Comparison of ENCODE assay signal across 24 cellular contexts in genomic region chr7:103773726-103774125, GRCh38.
"Had no signal": no experiment of that assay in that cellular context is flagged by ENCODE, and none has a peak within 500 bp of the region (broad histone marks: within the 10 kb centered on the region; RNA-seq: fewer than 3 reads in every experiment).

No MANE protein-coding gene starts in this region.

- H3K4me3 ChIP-seq: breast epithelium, colonic mucosa, dorsolateral prefrontal cortex, hepatocyte, left ventricle myocardium inferior, ovary, prostate gland, transverse colon had no signal

- H3K27me3 ChIP-seq: breast epithelium, colonic mucosa, hepatocyte, neutrophil, ovary, transverse colon had no signal

- H3K4me3 Mint-ChIP-seq: activated naive CD8-positive, alpha-beta T cell treated with anti-CD3 and anti-CD28 coated beads for 36 hours; activated T-cell treated with anti-CD3 and anti-CD28 coated beads, Interleukin-2, amount 50 U/mL, for 4 hours; effector memory CD8-positive, alpha-beta T cell; nephron; stimulated activated naive B cell treated with anti-CD40 and anti-IgM and Interleukin-4, amounts not matched to agents 10 μg/mL and 1 μg/mL and 100 μg/mL, for 72 hours had no signal

- H3K79me2 ChIP-seq: hepatocyte had no signal

- H3K9me3 ChIP-seq: breast epithelium, colonic mucosa, left ventricle myocardium inferior, neutrophil, ovary, prostate gland, transverse colon had no signal

- H2AFZ ChIP-seq: hepatocyte had no signal

- H3K36me3 ChIP-seq: breast epithelium, colonic mucosa, left ventricle myocardium inferior, neutrophil, ovary, prostate gland, transverse colon had no signal

- H3K27ac Mint-ChIP-seq: activated naive CD8-positive, alpha-beta T cell treated with anti-CD3 and anti-CD28 coated beads for 36 hours; effector memory CD8-positive, alpha-beta T cell; nephron; stimulated activated naive B cell treated with anti-CD40 and anti-IgM and Interleukin-4, amounts not matched to agents 10 μg/mL and 1 μg/mL and 100 μg/mL, for 72 hours had no signal

- H3K27me3 Mint-ChIP-seq: stimulated activated naive B cell treated with anti-CD40 and anti-IgM and Interleukin-4, amounts not matched to agents 10 μg/mL and 1 μg/mL and 100 μg/mL, for 72 hours had no signal

- H3K4me1 ChIP-seq: breast epithelium, colonic mucosa, left ventricle myocardium inferior, prostate gland, transverse colon had no signal

- H3K4me2 ChIP-seq: hepatocyte had no signal

- DNase-seq: activated CD4-positive, alpha-beta T cell treated with anti-CD3 and anti-CD28 coated beads for 4 hours; activated CD4-positive, alpha-beta T cell treated with anti-CD3 and anti-CD28 coated beads, Interleukin-2, amount 50 U/mL, for 48 hours; activated CD4-positive, CD25-positive, alpha-beta regulatory T cell; activated CD8-positive, alpha-beta memory T cell treated with anti-CD3 and anti-CD28 coated beads, Interleukin-2, amount 50 U/mL, for 48 hours; activated naive CD4-positive, alpha-beta T cell treated with Interleukin-2 at 50 U/mL for 16 hours; activated naive CD8-positive, alpha-beta T cell treated with anti-CD3 and anti-CD28 coated beads for 36 hours; activated T-cell treated with anti-CD3 and anti-CD28 coated beads, Interleukin-2, amount 50 U/mL, for 4 hours; colonic mucosa; dorsolateral prefrontal cortex; effector memory CD8-positive, alpha-beta T cell; foreskin melanocyte; glutamatergic neuron; left ventricle myocardium inferior; ovary; stimulated activated CD4-positive, alpha-beta T cell treated with anti-CD3 and anti-CD28 coated beads, Interleukin-2, amount 100 ng/mL, for 48 hours; stimulated activated CD8-positive, alpha-beta memory T cell treated with anti-CD3 and anti-CD28 coated beads, Interleukin-4, amount 100 ng/mL, for 48 hours; stimulated activated naive B cell treated with anti-CD40 and anti-IgM and Interleukin-4, amounts not matched to agents 10 μg/mL and 1 μg/mL and 100 μg/mL, for 72 hours; transverse colon had no signal

- H3K27ac ChIP-seq: breast epithelium, colonic mucosa, dorsolateral prefrontal cortex, hepatocyte, left ventricle myocardium inferior, neutrophil, ovary, prostate gland, transverse colon had no signal

- H3K4me1 Mint-ChIP-seq: activated naive CD8-positive, alpha-beta T cell treated with anti-CD3 and anti-CD28 coated beads for 36 hours; stimulated activated naive B cell treated with anti-CD40 and anti-IgM and Interleukin-4, amounts not matched to agents 10 μg/mL and 1 μg/mL and 100 μg/mL, for 72 hours had no signal

- H3K36me3 Mint-ChIP-seq: activated naive CD8-positive, alpha-beta T cell treated with anti-CD3 and anti-CD28 coated beads for 36 hours; stimulated activated naive B cell treated with anti-CD40 and anti-IgM and Interleukin-4, amounts not matched to agents 10 μg/mL and 1 μg/mL and 100 μg/mL, for 72 hours had no signal

- ATAC-seq: activated T-cell treated with anti-CD3 and anti-CD28 coated beads, Interleukin-2, amount 50 U/mL, for 4 hours; effector memory CD8-positive, alpha-beta T cell; esophagus mucosa; stimulated activated naive B cell treated with anti-CD40 and anti-IgM and Interleukin-4, amounts not matched to agents 10 μg/mL and 1 μg/mL and 100 μg/mL, for 72 hours had no signal

- H3K9me3 Mint-ChIP-seq: activated naive CD8-positive, alpha-beta T cell treated with anti-CD3 and anti-CD28 coated beads for 36 hours; activated T-cell treated with anti-CD3 and anti-CD28 coated beads, Interleukin-2, amount 50 U/mL, for 4 hours; nephron had no signal
